In the genomic region with DNA sequence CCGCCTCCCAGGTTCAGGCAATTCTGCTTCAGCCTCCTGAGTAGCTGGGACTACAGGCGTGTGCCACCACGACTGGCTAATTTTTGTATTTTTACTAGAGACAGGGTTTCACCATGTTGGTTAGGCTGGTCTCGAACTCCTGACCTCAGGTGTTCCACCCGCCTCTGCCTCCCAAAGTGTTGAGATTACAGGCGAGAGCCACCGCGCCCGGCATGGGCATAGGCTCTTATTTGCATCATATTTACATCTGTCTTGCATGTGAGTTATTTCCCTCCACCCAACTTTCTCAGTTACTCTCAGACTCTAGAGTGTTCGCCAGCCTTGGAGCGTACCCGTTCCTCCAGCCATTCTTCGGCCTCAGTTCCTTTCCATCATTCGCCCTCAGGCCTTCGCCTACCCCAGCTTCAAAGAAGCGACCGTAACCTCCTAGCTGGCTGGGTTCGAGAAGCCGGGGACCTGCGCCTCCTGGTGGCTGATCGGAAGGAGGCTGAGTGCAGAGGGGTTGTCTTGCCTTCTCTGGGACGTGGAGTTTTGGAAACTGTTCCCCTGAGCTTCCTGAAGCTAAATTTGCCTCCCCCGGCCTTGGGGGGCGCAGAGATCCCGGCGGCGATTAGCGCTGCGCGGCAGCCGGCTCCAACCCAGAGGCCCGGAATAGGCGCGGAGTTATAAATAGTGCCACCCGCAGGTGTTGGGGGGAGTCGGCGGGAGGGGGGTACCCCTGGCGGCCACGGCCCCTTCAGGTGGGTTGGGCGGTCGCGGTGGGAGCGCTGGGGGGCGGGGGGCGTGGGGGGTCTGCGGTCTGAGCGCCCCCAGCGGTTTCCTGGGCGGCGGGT, we compare ENCODE assay signal across 8 cellular contexts.
DNase-seq lines count a peak whose midpoint lies in the region; ATAC-seq lines count a peak whose summit lies in the region.

No MANE protein-coding gene starts in this region.

- H3K4me1 ChIP-seq in duodenal mucosa (ENCODE audit: control insufficient read depth in 1 of 2, insufficient read depth in 2 of 2, low read length in 2 of 2), result peaks cover 22 to 33% of the 10 kb centered on the region in 2 donors

- H3K36me3 Mint-ChIP-seq in memory B cell, result no peaks in the 10 kb centered on the region

- H3K27ac ChIP-seq in duodenal mucosa (ENCODE audit: low read depth, low read length), result no peak overlapping the region

- H3K27ac Mint-ChIP-seq in memory B cell, result peak overlapping the region; percentile 40

- peak; percentile 90 for DNase-seq in SIG-M5 treated with dmso at 0.1 percent for 504 hours (lab: John Stamatoyannopoulos, UW; ENCODE audit: unreplicated experiment)
- no peak for DNase-seq in SIG-M5 (lab: John Stamatoyannopoulos, UW)
- peak; percentile 39 for DNase-seq in NCI-H226
- DNase-seq in activated CD4-positive, alpha-beta T cell treated with anti-CD3 and anti-CD28 coated beads, Interleukin-2, amount 50 U/mL, for 4 hours, result peak; percentile 67 to 69
- peak in 1 of 2 donors; percentile 52 for DNase-seq in memory B cell (ENCODE audit: low spot score in 2 of 2)
- DNase-seq in stimulated activated CD8-positive, alpha-beta memory T cell treated with anti-CD3 and anti-CD28 coated beads, Interleukin-7, amount 100 ng/mL, for 4 hours (ENCODE audit: low read depth in 2 of 2), result peak; percentile 62 to 63
- no peak for DNase-seq in NCI-H524 treated with DMSO at 0.1 percent for 48 hours (lab: John Stamatoyannopoulos, UW)

- no peaks in the 10 kb centered on the region for H3K27me3 Mint-ChIP-seq in memory B cell

- H3K9me3 ChIP-seq in duodenal mucosa (ENCODE audit: control insufficient read depth in 1 of 2, low read length in 2 of 2), result no peaks in the 10 kb centered on the region

- H3K9ac ChIP-seq in duodenal mucosa (ENCODE audit: low read depth in 1 of 2, low read length in 2 of 2), result peak overlapping the region; percentile 40 to 88

- peak; percentile 4 for ATAC-seq in memory B cell (ENCODE audit: low read depth)

- peak overlapping the region; percentile 58 to 82 for H3K4me3 ChIP-seq in duodenal mucosa (ENCODE audit: low read depth in 1 of 2, low read length in 2 of 2)

- peak overlapping the region; percentile 99 for H3K4me3 Mint-ChIP-seq in memory B cell

- no peaks in the 10 kb centered on the region for H3K9me3 Mint-ChIP-seq in memory B cell

- H3K36me3 ChIP-seq in duodenal mucosa (ENCODE audit: control insufficient read depth in 1 of 2, insufficient read depth in 2 of 2, low read length in 2 of 2), result no peaks in the 10 kb centered on the region

- peaks cover 27% of the 10 kb centered on the region for H3K4me1 Mint-ChIP-seq in memory B cell

- H3K27me3 ChIP-seq in duodenal mucosa (ENCODE audit: control insufficient read depth in 1 of 2, insufficient read depth in 2 of 2, low read length in 2 of 2), result no peaks in the 10 kb centered on the region

Comparison
In these comparisons a context has a peak if more than half of its experiments do, and no peak if none do; other contexts are left out.
1. DNase-seq: peak in SIG-M5 treated with dmso at 0.1 percent for 504 hours (single experiment), NCI-H226 (single experiment), activated CD4-positive, alpha-beta T cell treated with anti-CD3 and anti-CD28 coated beads, Interleukin-2, amount 50 U/mL, for 4 hours (2 of 2) and stimulated activated CD8-positive, alpha-beta memory T cell treated with anti-CD3 and anti-CD28 coated beads, Interleukin-7, amount 100 ng/mL, for 4 hours (2 of 2); none in SIG-M5 (single experiment) and NCI-H524 treated with DMSO at 0.1 percent for 48 hours (single experiment).